ENCODE assay signal across 7 cellular contexts in genomic region chr6:142846883-142847287, GRCh38.
A peak's percentile ranks its signal among the peaks of the same experiment; 100 is the strongest.
DNase-seq lines count a peak whose midpoint lies in the region; ATAC-seq and TF ChIP-seq lines count a peak whose summit lies in the region.

No MANE protein-coding gene starts in this region.

- H3K27ac Mint-ChIP-seq in activated CD4-positive, alpha-beta memory T cell treated with anti-CD3 and anti-CD28 coated beads, Interleukin-2, amount 10 ng/mL, durations not matched to agents 7 days and 5 days, result peak overlapping the region; percentile 91

- no peaks in the 10 kb centered on the region for H3K9me3 Mint-ChIP-seq in activated CD4-positive, alpha-beta memory T cell treated with anti-CD3 and anti-CD28 coated beads, Interleukin-2, amount 10 ng/mL, durations not matched to agents 7 days and 5 days

- peak; percentile 69 for DNase-seq in HFF-Myc (ENCODE audit: extremely low read depth, low read depth)
- no peak for DNase-seq in activated CD4-positive, alpha-beta memory T cell treated with anti-CD3 and anti-CD28 coated beads, Interleukin-2, amount 10 ng/mL, durations not matched to agents 7 days and 5 days
- DNase-seq in left cardiac atrium, result peak; percentile 42
- peak; percentile 85 for DNase-seq in stromal cell of bone marrow (ENCODE audit: low read depth)
- no peak for DNase-seq in NCI-H2107 (lab: John Stamatoyannopoulos, UW)
- DNase-seq in activated CD8-positive, alpha-beta memory T cell treated with anti-CD3 and anti-CD28 coated beads for 24 hours, result no peak

- no peak for TF ChIP-seq CTCF in HFF-Myc (IDR thresholded peaks at IDR 0.05; ENCODE audit: low read depth, low read length, missing control alignments)

- H3K4me3 ChIP-seq in HFF-Myc (replicated peaks; ENCODE audit: low read depth, low read length), result peak overlapping the region; percentile 10; the same call in 1 of the 2 replicates

- H3K4me3 Mint-ChIP-seq in activated CD4-positive, alpha-beta memory T cell treated with anti-CD3 and anti-CD28 coated beads, Interleukin-2, amount 10 ng/mL, durations not matched to agents 7 days and 5 days, result no peak overlapping the region

- peaks cover 93% of the 10 kb centered on the region for H3K4me1 Mint-ChIP-seq in activated CD4-positive, alpha-beta memory T cell treated with anti-CD3 and anti-CD28 coated beads, Interleukin-2, amount 10 ng/mL, durations not matched to agents 7 days and 5 days

- intact Hi-C loops in left cardiac atrium (cut with DNase I), result loop anchor here in 1 of 2 donors (5.0 to 10.0 kb wide), 2 partner anchors 35 to 98 kb away; partner anchors contain the start of gene HIVEP2

- ATAC-seq in left cardiac atrium, result peak; percentile 16 to 80
- no peak for ATAC-seq in HG03097 (IDR thresholded peaks at IDR 0.05; ENCODE audit: low FRiP score, unreplicated experiment)

- CTCF ChIA-PET in activated CD4-positive, alpha-beta memory T cell treated with anti-CD3 and anti-CD28 coated beads, Interleukin-2, amount 10 ng/mL, durations not matched to agents 7 days and 5 days (lab: Charles Lee), result interaction anchor here (1.1 kb wide), 2 partner anchors 11 to 89 kb away, joined by 3 read pairs; no protein-coding TSS in a partner anchor

- no peaks in the 10 kb centered on the region for H3K36me3 Mint-ChIP-seq in activated CD4-positive, alpha-beta memory T cell treated with anti-CD3 and anti-CD28 coated beads, Interleukin-2, amount 10 ng/mL, durations not matched to agents 7 days and 5 days (ENCODE audit: low read depth)

- POLR2A ChIA-PET in activated CD4-positive, alpha-beta memory T cell treated with anti-CD3 and anti-CD28 coated beads, Interleukin-2, amount 10 ng/mL, durations not matched to agents 7 days and 5 days (lab: Charles Lee), result interaction anchor here (0.9 to 13.2 kb wide), 11 partner anchors 10 to 150 kb away, joined by 3 to 202 read pairs (median 12); no protein-coding TSS in a partner anchor

- H3K27me3 Mint-ChIP-seq in activated CD4-positive, alpha-beta memory T cell treated with anti-CD3 and anti-CD28 coated beads, Interleukin-2, amount 10 ng/mL, durations not matched to agents 7 days and 5 days, result no peaks in the 10 kb centered on the region

Comparison
In these comparisons a context has a peak if more than half of its experiments do, and no peak if none do; other contexts are left out.
1. DNase-seq: peak in HFF-Myc (single experiment), left cardiac atrium (single experiment) and stromal cell of bone marrow (single experiment); none in activated CD4-positive, alpha-beta memory T cell treated with anti-CD3 and anti-CD28 coated beads, Interleukin-2, amount 10 ng/mL, durations not matched to agents 7 days and 5 days (single experiment), NCI-H2107 (single experiment) and activated CD8-positive, alpha-beta memory T cell treated with anti-CD3 and anti-CD28 coated beads for 24 hours (single experiment).